In the genomic region with DNA sequence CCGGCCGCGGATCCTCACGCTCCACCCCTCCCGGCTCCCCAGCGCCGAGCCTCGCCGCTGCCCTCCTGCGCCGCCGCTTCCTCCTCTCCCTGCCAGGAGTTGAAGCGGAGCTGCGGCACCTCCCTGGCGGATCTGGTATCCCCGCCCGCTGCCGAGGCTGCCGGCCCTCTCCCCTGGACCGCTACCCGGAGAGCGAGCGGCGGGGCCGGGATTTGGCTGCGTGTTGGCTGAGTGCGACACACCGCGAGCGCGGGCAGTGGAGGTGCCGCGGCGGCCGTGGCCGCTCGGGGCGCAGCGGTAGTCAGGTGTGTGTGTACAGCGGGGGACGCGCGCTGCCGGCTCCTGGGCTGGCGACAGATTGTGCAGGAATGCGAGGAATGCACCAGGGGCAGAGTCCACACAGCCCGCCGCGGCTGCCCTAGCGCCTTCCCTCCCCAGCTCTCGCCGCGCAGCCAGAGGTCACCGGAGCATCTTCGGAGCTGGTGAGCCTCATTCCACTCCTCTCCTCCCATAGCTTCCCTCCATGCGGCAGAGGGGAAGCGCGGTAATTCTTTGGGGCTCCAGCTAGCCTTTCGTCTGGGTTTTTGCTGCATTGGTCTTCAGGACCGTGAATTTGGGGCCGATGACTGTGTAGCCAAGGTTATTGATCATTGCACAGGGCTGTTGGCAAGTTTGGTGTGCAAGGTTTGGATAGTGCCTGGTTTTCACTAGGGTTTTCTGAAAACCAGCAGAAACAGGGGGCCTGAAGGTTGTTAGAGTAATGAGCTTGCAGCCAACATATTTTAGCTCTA, we compare ENCODE assay signal across 8 cellular contexts. TPM values are rescaled to one million over a fixed set of nuclear protein-coding genes. Genes with fewer than 3 reads are reported as not detected.
A peak's percentile ranks its signal among the peaks of the same experiment; 100 is the strongest.
DNase-seq lines count a peak whose midpoint lies in the region; ATAC-seq and TF ChIP-seq lines count a peak whose summit lies in the region.

No MANE protein-coding gene starts in this region.

- POLR2A ChIA-PET in naive thymus-derived CD8-positive, alpha-beta T cell (lab: Charles Lee) = interaction anchor here (0.6 to 1.6 kb wide), 2 partner anchors 16 to 1134 kb away, joined by 4 to 5 read pairs; no protein-coding TSS in a partner anchor

- DNase-seq in NCI-H774 (lab: John Stamatoyannopoulos, UW) (peak; percentile 28), fibroblast of pulmonary artery (ENCODE audit: low read depth) (peak; percentile 56)
- DNase-seq in activated T-cell treated with anti-CD3 and anti-CD28 coated beads, Interleukin-2, amount 50 U/mL, for 72 hours = peak; percentile 64 to 70
- DNase-seq in naive thymus-derived CD8-positive, alpha-beta T cell = peak; percentile 28 to 79 (median 57)

- peaks cover 22% of the 10 kb centered on the region for H3K27me3 ChIP-seq in BLaER1
- no peaks in the 10 kb centered on the region for H3K27me3 ChIP-seq in subcutaneous abdominal adipose tissue (ENCODE audit: control insufficient read depth in 5 of 5, insufficient read depth in 4 of 5, low read length in 5 of 5)

- peak overlapping the region; percentile 92 for H3K4me3 Mint-ChIP-seq in activated T-cell treated with anti-CD3 and anti-CD28 coated beads, Interleukin-2, amount 50 U/mL, for 72 hours
- peak overlapping the region; percentile 90 to 98 (median 95) for H3K4me3 Mint-ChIP-seq in naive thymus-derived CD8-positive, alpha-beta T cell

- ATAC-seq in GM18868 (IDR thresholded peaks at IDR 0.05; ENCODE audit: unreplicated experiment) (peak; percentile 50), HG03103 (IDR thresholded peaks at IDR 0.05; ENCODE audit: low read depth, unreplicated experiment) (peak; percentile 39)
- ATAC-seq in activated T-cell treated with anti-CD3 and anti-CD28 coated beads, Interleukin-2, amount 50 U/mL, for 72 hours (replicated peaks in 1 of 2) = peak; percentile 49 to 56
- peak; percentile 59 to 60 for ATAC-seq in naive thymus-derived CD8-positive, alpha-beta T cell

- H4K20me1 ChIP-seq in BLaER1 = peaks cover 51% of the 10 kb centered on the region

- peaks cover 15% of the 10 kb centered on the region for H3K27me3 Mint-ChIP-seq in activated T-cell treated with anti-CD3 and anti-CD28 coated beads, Interleukin-2, amount 50 U/mL, for 72 hours (ENCODE audit: low read depth)
- H3K27me3 Mint-ChIP-seq in naive thymus-derived CD8-positive, alpha-beta T cell = peaks cover 0 to 11% (median 0%) of the 10 kb centered on the region in 5 donors

- TF ChIP-seq CTCF in fibroblast of pulmonary artery (IDR thresholded peaks at IDR 0.05; ENCODE audit: low read length, missing control alignments) = no peak

- H3K9me3 ChIP-seq in BLaER1 (no peaks in the 10 kb centered on the region), subcutaneous abdominal adipose tissue (ENCODE audit: control insufficient read depth in 5 of 5, low read length in 5 of 5) (no peaks in the 10 kb centered on the region)

- H3K4me3 ChIP-seq in BLaER1 (peak overlapping the region; percentile 88), fibroblast of pulmonary artery (replicated peaks; ENCODE audit: low read depth, low read length) (peak overlapping the region; percentile 76), subcutaneous abdominal adipose tissue (ENCODE audit: low read depth in 1 of 5, low read length in 5 of 5) (peak overlapping the region; percentile 76 to 93 (median 85))

- peaks cover 31% of the 10 kb centered on the region for H3K4me1 Mint-ChIP-seq in activated T-cell treated with anti-CD3 and anti-CD28 coated beads, Interleukin-2, amount 50 U/mL, for 72 hours (ENCODE audit: low read depth)
- peaks cover 11 to 26% (median 17%) of the 10 kb centered on the region in 4 donors for H3K4me1 Mint-ChIP-seq in naive thymus-derived CD8-positive, alpha-beta T cell

- H3K9ac ChIP-seq in BLaER1 = peak overlapping the region; percentile 79
- peak overlapping the region; percentile 31 to 83 (median 76) for H3K9ac ChIP-seq in subcutaneous abdominal adipose tissue (ENCODE audit: low read length in 5 of 5)

- H3K4me1 ChIP-seq in BLaER1 (peaks cover 21% of the 10 kb centered on the region), subcutaneous abdominal adipose tissue (ENCODE audit: control insufficient read depth in 5 of 5, insufficient read depth in 5 of 5, low read length in 5 of 5) (peaks cover 2 to 36% (median 21%) of the 10 kb centered on the region in 5 donors)

- no peaks in the 10 kb centered on the region for H3K9me3 Mint-ChIP-seq in activated T-cell treated with anti-CD3 and anti-CD28 coated beads, Interleukin-2, amount 50 U/mL, for 72 hours
- H3K9me3 Mint-ChIP-seq in naive thymus-derived CD8-positive, alpha-beta T cell = no peaks in the 10 kb centered on the region

- peaks cover 2 to 4% of the 10 kb centered on the region in 2 donors for H3K36me3 Mint-ChIP-seq in activated T-cell treated with anti-CD3 and anti-CD28 coated beads, Interleukin-2, amount 50 U/mL, for 72 hours (ENCODE audit: insufficient read depth in 2 of 2)
- no peaks in the 10 kb centered on the region for H3K36me3 Mint-ChIP-seq in naive thymus-derived CD8-positive, alpha-beta T cell

- H3K4me2 ChIP-seq in BLaER1 = peak overlapping the region; percentile 96

- H3K27ac ChIP-seq in BLaER1 (peak overlapping the region; percentile 61), subcutaneous abdominal adipose tissue (ENCODE audit: low read depth, low read length) (peak overlapping the region; percentile 82)

- H3K27ac Mint-ChIP-seq in activated T-cell treated with anti-CD3 and anti-CD28 coated beads, Interleukin-2, amount 50 U/mL, for 72 hours = peak overlapping the region; percentile 44
- peak overlapping the region; percentile 42 to 94 (median 88) for H3K27ac Mint-ChIP-seq in naive thymus-derived CD8-positive, alpha-beta T cell

- H3K36me3 ChIP-seq in BLaER1 = no peaks in the 10 kb centered on the region
- no peaks in the 10 kb centered on the region for H3K36me3 ChIP-seq in subcutaneous abdominal adipose tissue (ENCODE audit: control insufficient read depth in 5 of 5, insufficient read depth in 5 of 5, low read length in 5 of 5)

RNA-seq across cellular contexts. Expression of gene PKP4, which starts 1.3 kb away (rescaled TPM):
- 10 to 100 TPM; 36.0 to 41.3 TPM for total RNA-seq in activated T-cell treated with anti-CD3 and anti-CD28 coated beads, Interleukin-2, amount 50 U/mL, for 72 hours
- 10 to 100 TPM; 24.2 to 25.7 TPM for total RNA-seq in naive thymus-derived CD8-positive, alpha-beta T cell
- 1 to 10 TPM in 2 of 3 donors, under 1 TPM in 1; 0.34 to 1.5 (median 1.2) TPM for polyA plus RNA-seq in naive thymus-derived CD8-positive, alpha-beta T cell

RNA-seq across cellular contexts. Expression of gene CCDC148, which starts 1.5 kb away (rescaled TPM):
- under 1 TPM in 1 of 2 donors, not detected in 1; 0.14 TPM for total RNA-seq in activated T-cell treated with anti-CD3 and anti-CD28 coated beads, Interleukin-2, amount 50 U/mL, for 72 hours
- total RNA-seq in naive thymus-derived CD8-positive, alpha-beta T cell = not detected
- not detected for polyA plus RNA-seq in naive thymus-derived CD8-positive, alpha-beta T cell

Comparison
In these comparisons a context has a peak if more than half of its experiments do, and no peak if none do; other contexts are left out.
1. Peak in every context shown above with its lines: DNase-seq, ATAC-seq, H3K4me3 ChIP-seq and H3K27ac ChIP-seq.